ENCODE assay signal across 29 cellular contexts in the genomic region with DNA sequence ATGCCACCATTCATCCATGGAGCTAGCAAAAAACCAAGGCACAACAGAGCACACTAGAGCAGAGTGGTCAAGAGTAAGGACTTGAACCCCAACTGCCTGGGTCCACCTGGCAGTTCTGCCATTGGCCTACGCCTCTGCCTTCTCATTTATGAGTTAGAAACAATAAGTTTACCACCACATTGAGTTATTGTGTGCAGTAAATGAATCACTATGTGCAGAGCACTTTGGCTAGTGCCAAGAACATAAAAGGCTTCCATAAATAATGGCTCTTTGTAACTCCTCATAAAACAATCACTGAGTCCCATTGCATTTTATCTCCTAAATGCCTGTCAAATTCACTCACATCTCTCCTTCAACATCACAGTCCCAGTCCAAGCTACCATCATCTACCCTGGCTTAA.
"Had no signal": no experiment of that assay in that cellular context is flagged by ENCODE, and none has a peak within 500 bp of the region (broad histone marks: within the 10 kb centered on the region; RNA-seq: fewer than 3 reads in every experiment).

No MANE protein-coding gene starts in this region.

- H2AFZ ChIP-seq: neural progenitor cell, parathyroid adenoma had no signal

- H3K27me3 ChIP-seq: neural progenitor cell, ovary, right lobe of liver, sigmoid colon, testis, transverse colon, upper lobe of right lung, uterus had no signal

- H3K4me1 ChIP-seq: neural progenitor cell, parathyroid adenoma, psoas muscle, right lobe of liver, sigmoid colon, suprapubic skin, testis, tibial artery, transverse colon, upper lobe of right lung, uterus had no signal

- ATAC-seq: natural killer cell; psoas muscle; right cardiac atrium; right lobe of liver; stimulated activated memory B cell treated with anti-CD40 and anti-IgM and Interleukin-4, amounts not matched to agents 10 μg/mL and 1 μg/mL and 100 μg/mL, for 72 hours; stimulated activated naive CD8-positive, alpha-beta T cell treated with anti-CD3 and anti-CD28 coated beads, Interleukin-15, amount 100 ng/mL, for 72 hours; stimulated activated naive CD8-positive, alpha-beta T cell treated with anti-CD3 and anti-CD28 coated beads, Interleukin-15, Interleukin-2, amounts not matched to agents 100 U/mL and 50 U/mL, for 24 hours; upper lobe of right lung had no signal

- H3K9ac ChIP-seq: neural progenitor cell, parathyroid adenoma had no signal

- DNase-seq: natural killer cell; occipital lobe; ovary; posterior cingulate gyrus; psoas muscle; right cardiac atrium; right lobe of liver; sigmoid colon; small intestine; stimulated activated CD4-positive, alpha-beta T cell treated with anti-CD3 and anti-CD28 coated beads, Interleukin-1b, Interleukin-23, amount 100 ng/mL, for 48 hours; stimulated activated CD4-positive, alpha-beta T cell treated with anti-CD3 and anti-CD28 coated beads, Interleukin-4, amount 100 ng/mL, for 1 hour; stimulated activated CD4-positive, alpha-beta T cell treated with anti-CD3 and anti-CD28 coated beads, Interleukin-4, amount 100 ng/mL, for 4 hours; stimulated activated CD8-positive, alpha-beta memory T cell treated with anti-CD3 and anti-CD28 coated beads, Interleukin-4, amount 100 ng/mL, for 48 hours; stimulated activated naive CD4-positive, alpha-beta T cell; stimulated activated naive CD8-positive, alpha-beta T cell treated with anti-CD3 and anti-CD28 coated beads, Interleukin-15, amount 100 ng/mL, for 72 hours; stimulated activated naive CD8-positive, alpha-beta T cell treated with anti-CD3 and anti-CD28 coated beads, Interleukin-15, Interleukin-2, amounts not matched to agents 100 U/mL and 50 U/mL, for 24 hours; substantia nigra; testis; tibial artery; transverse colon; upper lobe of right lung; uterus had no signal

- H3K36me3 Mint-ChIP-seq: natural killer cell; neural progenitor cell; stimulated activated memory B cell treated with anti-CD40 and anti-IgM and Interleukin-4, amounts not matched to agents 10 μg/mL and 1 μg/mL and 100 μg/mL, for 72 hours; type B pancreatic cell had no signal

- H3K79me2 ChIP-seq: parathyroid adenoma had no signal

- H3K4me2 ChIP-seq: neural progenitor cell had no signal

- H3K4me3 Mint-ChIP-seq: natural killer cell; nephron; neural progenitor cell; stimulated activated memory B cell treated with anti-CD40 and anti-IgM and Interleukin-4, amounts not matched to agents 10 μg/mL and 1 μg/mL and 100 μg/mL, for 72 hours; stimulated activated naive CD8-positive, alpha-beta T cell treated with anti-CD3 and anti-CD28 coated beads, Interleukin-15, amount 100 ng/mL, for 72 hours; type B pancreatic cell had no signal

- H3K27ac Mint-ChIP-seq: natural killer cell; nephron; neural progenitor cell; progenitor cell of endocrine pancreas; stimulated activated memory B cell treated with anti-CD40 and anti-IgM and Interleukin-4, amounts not matched to agents 10 μg/mL and 1 μg/mL and 100 μg/mL, for 72 hours; stimulated activated naive CD8-positive, alpha-beta T cell treated with anti-CD3 and anti-CD28 coated beads, Interleukin-15, amount 100 ng/mL, for 72 hours; type B pancreatic cell had no signal

- H3K4me1 Mint-ChIP-seq: natural killer cell; stimulated activated memory B cell treated with anti-CD40 and anti-IgM and Interleukin-4, amounts not matched to agents 10 μg/mL and 1 μg/mL and 100 μg/mL, for 72 hours; stimulated activated naive CD8-positive, alpha-beta T cell treated with anti-CD3 and anti-CD28 coated beads, Interleukin-15, amount 100 ng/mL, for 72 hours had no signal

- H3K36me3 ChIP-seq: neural progenitor cell, ovary, right lobe of liver, sigmoid colon, suprapubic skin, tibial artery, transverse colon, upper lobe of right lung, uterus had no signal

- H3K9me3 ChIP-seq: ovary, psoas muscle, right lobe of liver, sigmoid colon, suprapubic skin, testis, tibial artery, transverse colon, upper lobe of right lung, uterus had no signal

- H3K9me3 Mint-ChIP-seq: natural killer cell; nephron; neural progenitor cell; stimulated activated memory B cell treated with anti-CD40 and anti-IgM and Interleukin-4, amounts not matched to agents 10 μg/mL and 1 μg/mL and 100 μg/mL, for 72 hours; stimulated activated naive CD8-positive, alpha-beta T cell treated with anti-CD3 and anti-CD28 coated beads, Interleukin-15, amount 100 ng/mL, for 72 hours; type B pancreatic cell had no signal

- H3K4me3 ChIP-seq: neural progenitor cell, ovary, psoas muscle, right lobe of liver, sigmoid colon, suprapubic skin, testis, tibial artery, transverse colon, upper lobe of right lung, uterus had no signal

- H3K27ac ChIP-seq: neural progenitor cell, ovary, parathyroid adenoma, psoas muscle, right lobe of liver, sigmoid colon, suprapubic skin, testis, tibial artery, transverse colon, upper lobe of right lung, uterus had no signal
